ENCODE assay signal across 8 cellular contexts in the genomic region with DNA sequence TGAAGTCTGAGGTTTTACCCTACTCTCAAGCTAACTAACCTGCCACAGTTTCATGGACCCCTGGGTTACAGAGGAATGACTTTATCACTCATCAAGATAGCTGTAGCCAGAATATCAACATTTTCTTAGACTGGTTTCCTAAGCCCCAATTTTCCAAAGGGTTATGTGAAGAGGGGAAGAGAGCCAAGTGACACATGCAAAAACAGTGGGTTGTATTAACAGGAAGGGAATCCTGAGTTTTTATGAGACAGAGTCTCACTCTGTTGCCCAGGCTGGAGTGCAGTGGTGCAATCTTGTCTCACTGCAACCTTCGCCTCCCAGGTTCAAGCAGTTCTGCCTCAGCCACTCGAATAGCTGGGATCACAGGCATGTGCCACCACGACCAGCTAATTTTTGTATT. TPM values are rescaled to one million over a fixed set of nuclear protein-coding genes. Genes with fewer than 3 reads are reported as not detected.
DNase-seq lines count a peak whose midpoint lies in the region; ATAC-seq lines count a peak whose summit lies in the region.
"Had no signal": no experiment of that assay in that cellular context is flagged by ENCODE, and none has a peak within 500 bp of the region (broad histone marks: within the 10 kb centered on the region; RNA-seq: fewer than 3 reads in every experiment).

No MANE protein-coding gene starts in this region.

- peaks cover 50% of the 10 kb centered on the region for H3K4me1 Mint-ChIP-seq in stimulated activated effector memory CD8-positive, alpha-beta T cell treated with anti-CD3 and anti-CD28 coated beads, Interleukin-12 subunit alpha, Interleukin-12 subunit beta, amount 100 ng/mL, for 72 hours

- peaks cover 44% of the 10 kb centered on the region for H3K4me1 ChIP-seq in adipocyte (ENCODE audit: control insufficient read depth, insufficient read depth, low read length)

- no peaks in the 10 kb centered on the region for H3K9me3 ChIP-seq in adipocyte (ENCODE audit: control insufficient read depth, low read length)

- H3K4me3 ChIP-seq in adipocyte (ENCODE audit: low read length) = peak overlapping the region; percentile 9
- H3K4me3 ChIP-seq: lung had no signal

- H3K9me3 Mint-ChIP-seq in stimulated activated effector memory CD8-positive, alpha-beta T cell treated with anti-CD3 and anti-CD28 coated beads, Interleukin-12 subunit alpha, Interleukin-12 subunit beta, amount 100 ng/mL, for 72 hours = no peaks in the 10 kb centered on the region

- peak overlapping the region; percentile 47 for H3K4me3 Mint-ChIP-seq in stimulated activated effector memory CD8-positive, alpha-beta T cell treated with anti-CD3 and anti-CD28 coated beads, Interleukin-12 subunit alpha, Interleukin-12 subunit beta, amount 100 ng/mL, for 72 hours

- no peaks in the 10 kb centered on the region for H3K36me3 ChIP-seq in adipocyte (ENCODE audit: control insufficient read depth, insufficient read depth, low read length, severe bottlenecking)

- peaks cover 7% of the 10 kb centered on the region for H3K36me3 Mint-ChIP-seq in stimulated activated effector memory CD8-positive, alpha-beta T cell treated with anti-CD3 and anti-CD28 coated beads, Interleukin-12 subunit alpha, Interleukin-12 subunit beta, amount 100 ng/mL, for 72 hours

- no peaks in the 10 kb centered on the region for H3K27me3 ChIP-seq in adipocyte (replicated peaks; ENCODE audit: control insufficient read depth, insufficient read depth, low read length)

- H3K27ac Mint-ChIP-seq in stimulated activated effector memory CD8-positive, alpha-beta T cell treated with anti-CD3 and anti-CD28 coated beads, Interleukin-12 subunit alpha, Interleukin-12 subunit beta, amount 100 ng/mL, for 72 hours = peak overlapping the region; percentile 87

- H3K9ac ChIP-seq in adipocyte (ENCODE audit: low read length) = no peak overlapping the region

- intact Hi-C loops in left ventricle myocardium superior (cut with micrococcal nuclease) = no loop called here

- ATAC-seq in GM19035 (IDR thresholded peaks at IDR 0.05; ENCODE audit: unreplicated experiment) (peak; percentile 4), HG02884 (IDR thresholded peaks at IDR 0.05; ENCODE audit: unreplicated experiment) (peak; percentile 10), left ventricle myocardium superior (no peak)
- no peak for ATAC-seq in stimulated activated effector memory CD8-positive, alpha-beta T cell treated with anti-CD3 and anti-CD28 coated beads, Interleukin-12 subunit alpha, Interleukin-12 subunit beta, amount 100 ng/mL, for 72 hours

- DNase-seq in adipocyte (ENCODE audit: low read depth) (peak; percentile 15), HuH-7 (ENCODE audit: low spot score) (no peak), NCI-H1417 (lab: John Stamatoyannopoulos, UW) (no peak), left ventricle myocardium superior (no peak)
- DNase-seq in stimulated activated effector memory CD8-positive, alpha-beta T cell treated with anti-CD3 and anti-CD28 coated beads, Interleukin-12 subunit alpha, Interleukin-12 subunit beta, amount 100 ng/mL, for 72 hours (ENCODE audit: low spot score in 2 of 2) = no peak

RNA-seq across cellular contexts. Expression of a gene that starts 5.4 kb away (rescaled TPM):
- total RNA-seq in left ventricle myocardium superior = 77.8 TPM

RNA-seq across cellular contexts. Expression of a gene that starts 48.0 kb away (rescaled TPM):
- 1.1 TPM for total RNA-seq in left ventricle myocardium superior

Comparison
In these comparisons a context has a peak if more than half of its experiments do, and no peak if none do; other contexts are left out.
1. ATAC-seq: peak in GM19035 (single experiment) and HG02884 (single experiment); none in stimulated activated effector memory CD8-positive, alpha-beta T cell treated with anti-CD3 and anti-CD28 coated beads, Interleukin-12 subunit alpha, Interleukin-12 subunit beta, amount 100 ng/mL, for 72 hours (single experiment) and left ventricle myocardium superior (single experiment).